2 cellular contexts compared by ENCODE assay signal in the genomic region with DNA sequence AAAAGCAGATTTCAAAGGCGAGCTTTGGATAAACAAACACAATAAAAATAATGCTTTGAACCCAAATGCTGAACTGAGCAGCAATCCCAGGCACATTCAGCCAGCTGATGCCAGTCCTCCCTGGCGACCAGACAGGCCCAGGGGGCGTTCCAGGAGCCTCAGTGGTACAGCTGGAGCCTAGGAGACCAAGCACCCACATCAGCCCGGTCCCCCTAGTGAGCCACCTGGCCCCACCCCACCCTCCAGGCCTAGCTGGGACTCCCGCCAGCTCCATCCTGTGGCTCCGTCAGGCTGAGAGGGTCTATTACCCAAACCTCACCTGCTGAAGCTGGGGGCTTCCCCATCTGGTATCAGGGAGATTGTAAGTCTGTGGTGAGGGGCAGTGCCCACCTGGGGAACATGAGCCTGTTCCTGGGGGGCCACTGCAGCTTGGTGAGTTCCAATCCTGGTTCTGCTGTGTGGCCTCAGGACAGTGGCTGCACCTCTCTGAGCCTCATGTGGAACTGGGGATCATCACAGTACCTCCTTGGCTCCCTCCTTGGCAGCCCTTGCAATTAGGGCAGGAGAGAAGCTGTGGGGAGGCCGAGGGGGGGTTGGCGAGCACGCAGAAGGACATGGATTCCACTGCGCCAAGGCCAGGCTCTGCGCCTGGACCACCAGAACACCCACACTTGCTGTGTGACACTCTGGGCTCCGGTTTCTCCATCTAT.
A peak's percentile ranks its signal among the peaks of the same experiment; 100 is the strongest.
TF ChIP-seq lines count a peak whose summit lies in the region.

No MANE protein-coding gene starts in this region.

TF ChIP-seq in HEK293, 187 proteins besides CTCF, POLR2A, EP300 and RAD21 (continued from another document):
- no peak for TF ChIP-seq ZNF449 (tag by site-specific recombination; IDR thresholded peaks at IDR 0.05)
- no peak for TF ChIP-seq YY1 (tag by site-specific recombination; IDR thresholded peaks at IDR 0.05)
- TF ChIP-seq ZNF211 (tag by site-specific recombination; IDR thresholded peaks at IDR 0.05; ENCODE audit: low read depth) = no peak
- TF ChIP-seq ZNF324 (tag by site-specific recombination; IDR thresholded peaks at IDR 0.05) = no peak
- TF ChIP-seq PBX3 (CRISPR knock-in tag; IDR thresholded peaks at IDR 0.05) = no peak
- TF ChIP-seq ZNF660 (tag by site-specific recombination; IDR thresholded peaks at IDR 0.05) = no peak
- no peak for TF ChIP-seq SP3 (tag by site-specific recombination; IDR thresholded peaks at IDR 0.05)
- TF ChIP-seq ZNF155 (tag by site-specific recombination; IDR thresholded peaks at IDR 0.05) = no peak
- no peak for TF ChIP-seq ZNF2 (tag by site-specific recombination; IDR thresholded peaks at IDR 0.05)
- TF ChIP-seq ZNF274 (IDR thresholded peaks at IDR 0.05; ENCODE audit: low read length) = no peak
- no peak for TF ChIP-seq ZNF274 (tag by site-specific recombination; IDR thresholded peaks at IDR 0.05; ENCODE audit: borderline replicate concordance)
- no peak for TF ChIP-seq KLF1 (tag by site-specific recombination; IDR thresholded peaks at IDR 0.05)
- TF ChIP-seq ZNF768 (tag by site-specific recombination; IDR thresholded peaks at IDR 0.05) = peak; percentile 96
- TF ChIP-seq ZNF157 (tag by site-specific recombination; IDR thresholded peaks at IDR 0.05) = no peak

TF ChIP-seq in SK-N-SH, 30 proteins besides CTCF, POLR2A, EP300 and RAD21 (continued from another document):
- TF ChIP-seq MAX (IDR thresholded peaks at IDR 0.05; ENCODE audit: low read depth) (no peak), MEF2A (IDR thresholded peaks at IDR 0.05; ENCODE audit: borderline replicate concordance, low read depth) (no peak), EZH2phosphoT487 (IDR thresholded peaks at IDR 0.05; ENCODE audit: borderline replicate concordance, low read depth) (no peak), CHD2 (IDR thresholded peaks at IDR 0.05; ENCODE audit: low read length, partially characterized antibody) (no peak), NFIC (IDR thresholded peaks at IDR 0.05; ENCODE audit: borderline replicate concordance) (no peak), YY1 (IDR thresholded peaks at IDR 0.05; ENCODE audit: low read depth) (no peak), NRF1 (IDR thresholded peaks at IDR 0.05; ENCODE audit: low read depth, low read length) (no peak), RFX5 (IDR thresholded peaks at IDR 0.05; ENCODE audit: low read length) (no peak), TCF12 (IDR thresholded peaks at IDR 0.05) (no peak), GABPA (IDR thresholded peaks at IDR 0.05; ENCODE audit: low read depth) (no peak), USF1 (IDR thresholded peaks at IDR 0.05; ENCODE audit: borderline replicate concordance, low read depth) (no peak)
- TF ChIP-seq, protein P1, sequence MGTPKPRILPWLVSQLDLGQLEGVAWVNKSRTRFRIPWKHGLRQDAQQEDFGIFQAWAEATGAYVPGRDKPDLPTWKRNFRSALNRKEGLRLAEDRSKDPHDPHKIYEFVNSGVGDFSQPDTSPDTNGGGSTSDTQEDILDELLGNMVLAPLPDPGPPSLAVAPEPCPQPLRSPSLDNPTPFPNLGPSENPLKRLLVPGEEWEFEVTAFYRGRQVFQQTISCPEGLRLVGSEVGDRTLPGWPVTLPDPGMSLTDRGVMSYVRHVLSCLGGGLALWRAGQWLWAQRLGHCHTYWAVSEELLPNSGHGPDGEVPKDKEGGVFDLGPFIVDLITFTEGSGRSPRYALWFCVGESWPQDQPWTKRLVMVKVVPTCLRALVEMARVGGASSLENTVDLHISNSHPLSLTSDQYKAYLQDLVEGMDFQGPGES (IDR thresholded peaks at IDR 0.05; ENCODE audit: low read depth, low read length) = no peak
TF ChIP-seq in SK-N-SH: peak in this region for 0.
